In the genomic region with DNA sequence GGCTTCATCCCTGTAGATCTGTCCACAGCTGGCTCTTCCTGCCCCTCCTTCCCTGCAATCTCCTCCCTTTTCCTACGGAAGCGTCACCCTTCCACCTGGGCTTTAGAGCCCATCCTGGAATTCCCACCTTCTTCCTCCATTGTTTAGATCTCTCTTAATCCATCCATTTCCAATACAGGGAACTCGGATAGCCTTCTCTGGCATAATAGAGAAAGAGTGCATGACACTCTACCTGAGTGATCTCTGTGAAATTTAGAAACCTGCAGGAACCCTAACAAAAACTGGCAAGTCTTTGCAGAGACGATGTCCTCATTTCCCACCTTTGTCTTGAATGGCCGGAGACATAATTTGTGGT, we compare ENCODE assay signal across 1 cellular context.
TF ChIP-seq lines count a peak whose summit lies in the region.

No MANE protein-coding gene starts in this region.

TF ChIP-seq in HepG2, 621 proteins besides CTCF, POLR2A, EP300 and RAD21 (continued from another document):
- TF ChIP-seq, protein P1, sequence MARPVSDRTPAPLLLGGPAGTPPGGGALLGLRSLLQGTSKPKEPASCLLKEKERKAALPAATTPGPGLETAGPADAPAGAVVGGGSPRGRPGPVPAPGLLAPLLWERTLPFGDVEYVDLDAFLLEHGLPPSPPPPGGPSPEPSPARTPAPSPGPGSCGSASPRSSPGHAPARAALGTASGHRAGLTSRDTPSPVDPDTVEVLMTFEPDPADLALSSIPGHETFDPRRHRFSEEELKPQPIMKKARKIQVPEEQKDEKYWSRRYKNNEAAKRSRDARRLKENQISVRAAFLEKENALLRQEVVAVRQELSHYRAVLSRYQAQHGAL (CRISPR knock-in tag; IDR thresholded peaks at IDR 0.05; ENCODE audit: not compliant biosample characterization) = no peak
- TF ChIP-seq CEBPB (IDR thresholded peaks at IDR 0.05; ENCODE audit: borderline replicate concordance, low read depth, low read length) (no peak), REL (CRISPR knock-in tag; conservative IDR thresholded peaks at IDR 0.05) (no peak), NR3C1 (CRISPR knock-in tag; IDR thresholded peaks at IDR 0.05) (no peak), TSC22D2 (CRISPR knock-in tag; IDR thresholded peaks at IDR 0.05; ENCODE audit: borderline replicate concordance) (no peak), NFKBIZ (CRISPR knock-in tag; IDR thresholded peaks at IDR 0.05) (no peak), HOXA3 (CRISPR knock-in tag; IDR thresholded peaks at IDR 0.05) (no peak), PTBP1 (IDR thresholded peaks at IDR 0.05; ENCODE audit: low read depth, low read length, poor library complexity, severe bottlenecking) (no peak), RFXANK (CRISPR knock-in tag; IDR thresholded peaks at IDR 0.05) (no peak), PRMT3 (CRISPR knock-in tag; IDR thresholded peaks at IDR 0.05; ENCODE audit: borderline replicate concordance, low read depth) (no peak), HNRNPH1 (optimal IDR thresholded peaks at IDR 0.05; ENCODE audit: low read depth, low read length) (no peak)
- TF ChIP-seq, protein P2, sequence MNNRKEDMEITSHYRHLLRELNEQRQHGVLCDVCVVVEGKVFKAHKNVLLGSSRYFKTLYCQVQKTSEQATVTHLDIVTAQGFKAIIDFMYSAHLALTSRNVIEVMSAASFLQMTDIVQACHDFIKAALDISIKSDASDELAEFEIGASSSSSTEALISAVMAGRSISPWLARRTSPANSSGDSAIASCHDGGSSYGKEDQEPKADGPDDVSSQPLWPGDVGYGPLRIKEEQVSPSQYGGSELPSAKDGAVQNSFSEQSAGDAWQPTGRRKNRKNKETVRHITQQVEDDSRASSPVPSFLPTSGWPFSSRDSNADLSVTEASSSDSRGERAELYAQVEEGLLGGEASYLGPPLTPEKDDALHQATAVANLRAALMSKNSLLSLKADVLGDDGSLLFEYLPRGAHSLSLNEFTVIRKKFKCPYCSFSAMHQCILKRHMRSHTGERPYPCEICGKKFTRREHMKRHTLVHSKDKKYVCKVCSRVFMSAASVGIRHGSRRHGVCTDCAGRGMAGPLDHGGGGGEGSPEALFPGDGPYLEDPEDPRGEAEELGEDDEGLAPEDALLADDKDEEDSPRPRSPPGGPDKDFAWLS (CRISPR knock-in tag; IDR thresholded peaks at IDR 0.05; ENCODE audit: borderline replicate concordance) = no peak
- TF ChIP-seq, protein P3, sequence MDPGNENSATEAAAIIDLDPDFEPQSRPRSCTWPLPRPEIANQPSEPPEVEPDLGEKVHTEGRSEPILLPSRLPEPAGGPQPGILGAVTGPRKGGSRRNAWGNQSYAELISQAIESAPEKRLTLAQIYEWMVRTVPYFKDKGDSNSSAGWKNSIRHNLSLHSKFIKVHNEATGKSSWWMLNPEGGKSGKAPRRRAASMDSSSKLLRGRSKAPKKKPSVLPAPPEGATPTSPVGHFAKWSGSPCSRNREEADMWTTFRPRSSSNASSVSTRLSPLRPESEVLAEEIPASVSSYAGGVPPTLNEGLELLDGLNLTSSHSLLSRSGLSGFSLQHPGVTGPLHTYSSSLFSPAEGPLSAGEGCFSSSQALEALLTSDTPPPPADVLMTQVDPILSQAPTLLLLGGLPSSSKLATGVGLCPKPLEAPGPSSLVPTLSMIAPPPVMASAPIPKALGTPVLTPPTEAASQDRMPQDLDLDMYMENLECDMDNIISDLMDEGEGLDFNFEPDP (CRISPR knock-in tag; conservative IDR thresholded peaks at IDR 0.05) = no peak
- TF ChIP-seq, protein P4, sequence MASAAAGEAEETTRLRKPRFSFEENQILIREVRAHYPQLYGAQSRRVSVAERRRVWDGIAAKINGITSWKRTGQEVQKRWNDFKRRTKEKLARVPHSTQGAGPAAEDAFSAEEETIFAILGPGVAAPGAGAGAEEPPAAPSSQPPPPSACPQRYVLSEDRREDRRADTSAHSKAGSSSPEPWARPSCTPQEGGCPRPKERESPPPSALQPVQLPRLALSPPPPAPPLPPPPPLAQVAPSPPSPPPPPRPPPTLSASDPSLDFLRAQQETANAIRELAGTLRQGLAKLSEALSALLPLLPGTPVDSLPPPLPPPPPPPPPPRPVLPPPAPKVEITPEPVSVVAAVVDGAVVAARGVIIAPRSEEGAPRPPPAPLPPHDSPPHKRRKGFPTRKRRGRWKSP (CRISPR knock-in tag; IDR thresholded peaks at IDR 0.05) = no peak
- TF ChIP-seq, protein P5, sequence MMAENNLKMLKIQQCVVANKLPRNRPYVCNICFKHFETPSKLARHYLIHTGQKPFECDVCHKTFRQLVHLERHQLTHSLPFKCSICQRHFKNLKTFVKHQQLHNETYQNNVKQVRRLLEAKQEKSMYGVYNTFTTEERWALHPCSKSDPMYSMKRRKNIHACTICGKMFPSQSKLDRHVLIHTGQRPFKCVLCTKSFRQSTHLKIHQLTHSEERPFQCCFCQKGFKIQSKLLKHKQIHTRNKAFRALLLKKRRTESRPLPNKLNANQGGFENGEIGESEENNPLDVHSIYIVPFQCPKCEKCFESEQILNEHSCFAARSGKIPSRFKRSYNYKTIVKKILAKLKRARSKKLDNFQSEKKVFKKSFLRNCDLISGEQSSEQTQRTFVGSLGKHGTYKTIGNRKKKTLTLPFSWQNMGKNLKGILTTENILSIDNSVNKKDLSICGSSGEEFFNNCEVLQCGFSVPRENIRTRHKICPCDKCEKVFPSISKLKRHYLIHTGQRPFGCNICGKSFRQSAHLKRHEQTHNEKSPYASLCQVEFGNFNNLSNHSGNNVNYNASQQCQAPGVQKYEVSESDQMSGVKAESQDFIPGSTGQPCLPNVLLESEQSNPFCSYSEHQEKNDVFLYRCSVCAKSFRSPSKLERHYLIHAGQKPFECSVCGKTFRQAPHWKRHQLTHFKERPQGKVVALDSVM (CRISPR knock-in tag; IDR thresholded peaks at IDR 0.05) = no peak
- TF ChIP-seq, protein P6, sequence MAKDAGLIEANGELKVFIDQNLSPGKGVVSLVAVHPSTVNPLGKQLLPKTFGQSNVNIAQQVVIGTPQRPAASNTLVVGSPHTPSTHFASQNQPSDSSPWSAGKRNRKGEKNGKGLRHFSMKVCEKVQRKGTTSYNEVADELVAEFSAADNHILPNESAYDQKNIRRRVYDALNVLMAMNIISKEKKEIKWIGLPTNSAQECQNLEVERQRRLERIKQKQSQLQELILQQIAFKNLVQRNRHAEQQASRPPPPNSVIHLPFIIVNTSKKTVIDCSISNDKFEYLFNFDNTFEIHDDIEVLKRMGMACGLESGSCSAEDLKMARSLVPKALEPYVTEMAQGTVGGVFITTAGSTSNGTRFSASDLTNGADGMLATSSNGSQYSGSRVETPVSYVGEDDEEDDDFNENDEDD (CRISPR knock-in tag; IDR thresholded peaks at IDR 0.05; ENCODE audit: borderline replicate concordance) = no peak
TF ChIP-seq in HepG2: peak in this region for 0.
